23 cellular contexts compared by ENCODE assay signal in the genomic region with DNA sequence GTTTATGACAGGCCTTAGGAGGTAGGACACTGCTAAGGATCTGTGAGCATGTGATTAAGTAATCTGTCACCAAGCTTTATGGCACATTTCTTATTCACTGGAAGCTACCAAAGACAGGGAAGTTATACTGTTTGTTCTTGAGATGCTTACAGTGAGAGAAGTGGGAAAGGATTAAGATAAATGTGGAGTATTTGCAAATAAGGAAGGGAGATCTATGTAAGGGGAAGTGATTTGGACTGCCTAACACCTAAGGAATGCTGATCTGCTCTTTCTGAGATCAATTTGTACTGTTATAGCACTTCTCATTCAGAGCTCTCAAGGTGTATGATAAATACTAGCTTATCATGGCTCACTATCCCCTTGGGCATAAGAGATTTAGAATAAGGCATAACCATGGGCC.
"Had no signal": no experiment of that assay in that cellular context is flagged by ENCODE, and none has a peak within 500 bp of the region (broad histone marks: within the 10 kb centered on the region; RNA-seq: fewer than 3 reads in every experiment).

No MANE protein-coding gene starts in this region.

- ATAC-seq: effector memory CD8-positive, alpha-beta T cell; foreskin keratinocyte; gastrocnemius medialis; gastroesophageal sphincter; heart left ventricle; heart right ventricle had no signal

- H3K4me3 ChIP-seq: colonic mucosa, coronary artery, dorsolateral prefrontal cortex, esophagus muscularis mucosa, esophagus squamous epithelium, gastrocnemius medialis, gastroesophageal sphincter, heart left ventricle, heart right ventricle had no signal

- H3K27ac ChIP-seq: colonic mucosa, coronary artery, dorsolateral prefrontal cortex, epithelial cell of prostate, esophagus muscularis mucosa, esophagus squamous epithelium, foreskin keratinocyte, gastrocnemius medialis, gastroesophageal sphincter, heart left ventricle, heart right ventricle had no signal

- H3K27me3 ChIP-seq: colonic mucosa, dorsolateral prefrontal cortex, esophagus muscularis mucosa, esophagus squamous epithelium, foreskin keratinocyte, gastrocnemius medialis, gastroesophageal sphincter had no signal

- H3K36me3 ChIP-seq: colonic mucosa, esophagus muscularis mucosa, esophagus squamous epithelium, gastrocnemius medialis, gastroesophageal sphincter, heart left ventricle, heart right ventricle had no signal

- DNase-seq: colonic mucosa; cortex of kidney; dermis blood vessel endothelial cell; dorsolateral prefrontal cortex; effector CD4-positive, alpha-beta T cell; effector CD8-positive, alpha-beta T cell; effector memory CD4-positive, alpha-beta T cell; effector memory CD8-positive, alpha-beta T cell; endodermal cell; erythroblast; esophagus squamous epithelium; foreskin fibroblast; foreskin melanocyte; gastrocnemius medialis; glutamatergic neuron; head of caudate nucleus; heart left ventricle; heart right ventricle had no signal

- H3K9me3 ChIP-seq: colonic mucosa, esophagus muscularis mucosa, esophagus squamous epithelium, gastrocnemius medialis, gastroesophageal sphincter, heart left ventricle, heart right ventricle had no signal

- H3K4me1 ChIP-seq: colonic mucosa, esophagus muscularis mucosa, foreskin keratinocyte, gastrocnemius medialis, gastroesophageal sphincter, heart left ventricle, heart right ventricle had no signal
